Comparison of ENCODE assay signal across 8 cellular contexts in the genomic region with DNA sequence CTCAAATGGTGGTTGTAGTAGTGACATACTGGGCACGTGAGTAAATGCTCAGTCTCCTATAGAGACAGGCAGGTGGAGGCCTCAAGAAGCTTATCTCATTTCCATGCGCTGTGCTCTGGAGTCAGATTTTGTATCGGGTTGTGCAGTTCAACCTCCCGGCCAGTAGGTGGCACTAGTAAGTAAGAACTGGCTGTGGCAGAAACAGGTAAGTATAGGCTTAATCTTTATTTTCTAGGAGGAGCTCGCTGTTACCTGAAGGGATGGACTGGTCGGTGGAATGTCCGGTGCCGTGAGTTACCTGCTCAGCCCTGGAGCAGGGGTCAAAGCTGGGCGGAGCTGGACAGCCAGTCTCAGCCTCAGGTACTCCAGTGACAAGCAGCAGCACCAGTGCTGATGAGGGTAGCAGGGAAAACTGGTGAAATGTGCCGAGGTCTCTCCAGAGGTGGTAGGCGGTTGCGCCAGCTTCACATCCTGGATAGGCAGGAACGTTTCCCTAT.
DNase-seq lines count a peak whose midpoint lies in the region; ATAC-seq and TF ChIP-seq lines count a peak whose summit lies in the region.

No MANE protein-coding gene starts in this region.

- peak; percentile 94 for TF ChIP-seq CTCF in endodermal cell (conservative IDR thresholded peaks at IDR 0.05)
- peak; percentile 47 to 64 (median 56) for TF ChIP-seq CTCF in uterus (IDR thresholded peaks at IDR 0.05)

- H3K27ac Mint-ChIP-seq in endodermal cell (peak overlapping the region; percentile 72), naive B cell (no peak overlapping the region)

- H3K4me3 Mint-ChIP-seq in endodermal cell (peak overlapping the region; percentile 85), naive B cell (peak overlapping the region in 6 of 8 donors; percentile 25 to 71 (median 44))

- H3K27me3 ChIP-seq in endodermal cell (ENCODE audit: control insufficient read depth, insufficient read depth, low read length, poor library complexity, severe bottlenecking) (no peaks in the 10 kb centered on the region), uterus (no peaks in the 10 kb centered on the region)

- H3K9me3 ChIP-seq in endodermal cell (ENCODE audit: control insufficient read depth, low read length) (no peaks in the 10 kb centered on the region), uterus (no peaks in the 10 kb centered on the region)

- H3K4me1 Mint-ChIP-seq in endodermal cell (peaks cover 2% of the 10 kb centered on the region), naive B cell (peaks cover 0 to 13% (median 0%) of the 10 kb centered on the region in 3 donors)

- H3K36me3 ChIP-seq in endodermal cell (ENCODE audit: control insufficient read depth, insufficient read depth, low read length) (no peaks in the 10 kb centered on the region), uterus (no peaks in the 10 kb centered on the region)

- no peak overlapping the region for H3K9ac ChIP-seq in endodermal cell (ENCODE audit: extremely low read depth, low read length, poor library complexity, severe bottlenecking)

- H3K27me3 Mint-ChIP-seq in endodermal cell (ENCODE audit: insufficient read depth) = no peaks in the 10 kb centered on the region
- peaks cover 5 to 19% (median 17%) of the 10 kb centered on the region in 3 donors for H3K27me3 Mint-ChIP-seq in naive B cell

- H3K36me3 Mint-ChIP-seq in endodermal cell (ENCODE audit: low read depth) = no peaks in the 10 kb centered on the region
- no peaks in the 10 kb centered on the region for H3K36me3 Mint-ChIP-seq in naive B cell

- H3K4me3 ChIP-seq in endodermal cell (ENCODE audit: low read length) (no peak overlapping the region), uterus (no peak overlapping the region)

- H3K9me3 Mint-ChIP-seq in endodermal cell = no peaks in the 10 kb centered on the region
- no peaks in the 10 kb centered on the region for H3K9me3 Mint-ChIP-seq in naive B cell

- ATAC-seq in GM18499 (IDR thresholded peaks at IDR 0.05; ENCODE audit: insufficient read depth, unreplicated experiment) = peak; percentile 87
- peak; percentile 87 for ATAC-seq in HG02852 (IDR thresholded peaks at IDR 0.05; ENCODE audit: unreplicated experiment)
- peak; percentile 57 to 61 for ATAC-seq in naive B cell (ENCODE audit: low read depth in 2 of 2)

- no peak for TF ChIP-seq POLR2A in uterus (IDR thresholded peaks at IDR 0.05)

- peak; percentile 42 for DNase-seq in A172 (ENCODE audit: low spot score)
- DNase-seq in NCI-H1417 treated with DMSO at 0.1 percent for 48 hours (lab: John Stamatoyannopoulos, UW) = peak; percentile 33
- peak; percentile 7 to 14 for DNase-seq in activated CD4-positive, alpha-beta T cell treated with anti-CD3 and anti-CD28 coated beads for 24 hours (ENCODE audit: low read depth in 2 of 2)
- DNase-seq in endodermal cell = peak; percentile 93
- DNase-seq in naive B cell = peak; percentile 35
- peak; percentile 19 to 22 for DNase-seq in uterus

- no peaks in the 10 kb centered on the region for H3K4me1 ChIP-seq in endodermal cell (ENCODE audit: control insufficient read depth, insufficient read depth, low read length)
- no peaks in the 10 kb centered on the region for H3K4me1 ChIP-seq in uterus

- H3K27ac ChIP-seq in endodermal cell (ENCODE audit: low read depth, low read length) (no peak overlapping the region), uterus (no peak overlapping the region)

- 81 to 87% methylated on average over 9 to 13 of the region's 13 CpGs for WGBS in endodermal cell (ENCODE audit: insufficient coverage in 1 of 2, insufficient read length in 1 of 2), 2 experiments

- intact Hi-C loops in uterus (cut with DNase I; ENCODE audit: low total_unique reads) = no loop called here

Comparison
In these comparisons a context has a peak if more than half of its experiments do, and no peak if none do; other contexts are left out.
1. DNase-seq: peak in every context shown above with its lines; median percentile 93 in endodermal cell; 42 in A172; 35 in naive B cell; 33 in NCI-H1417 treated with DMSO at 0.1 percent for 48 hours; 20 in uterus; 10 in activated CD4-positive, alpha-beta T cell treated with anti-CD3 and anti-CD28 coated beads for 24 hours.